Comparison of ENCODE assay signal across 1 cellular context in the genomic region with DNA sequence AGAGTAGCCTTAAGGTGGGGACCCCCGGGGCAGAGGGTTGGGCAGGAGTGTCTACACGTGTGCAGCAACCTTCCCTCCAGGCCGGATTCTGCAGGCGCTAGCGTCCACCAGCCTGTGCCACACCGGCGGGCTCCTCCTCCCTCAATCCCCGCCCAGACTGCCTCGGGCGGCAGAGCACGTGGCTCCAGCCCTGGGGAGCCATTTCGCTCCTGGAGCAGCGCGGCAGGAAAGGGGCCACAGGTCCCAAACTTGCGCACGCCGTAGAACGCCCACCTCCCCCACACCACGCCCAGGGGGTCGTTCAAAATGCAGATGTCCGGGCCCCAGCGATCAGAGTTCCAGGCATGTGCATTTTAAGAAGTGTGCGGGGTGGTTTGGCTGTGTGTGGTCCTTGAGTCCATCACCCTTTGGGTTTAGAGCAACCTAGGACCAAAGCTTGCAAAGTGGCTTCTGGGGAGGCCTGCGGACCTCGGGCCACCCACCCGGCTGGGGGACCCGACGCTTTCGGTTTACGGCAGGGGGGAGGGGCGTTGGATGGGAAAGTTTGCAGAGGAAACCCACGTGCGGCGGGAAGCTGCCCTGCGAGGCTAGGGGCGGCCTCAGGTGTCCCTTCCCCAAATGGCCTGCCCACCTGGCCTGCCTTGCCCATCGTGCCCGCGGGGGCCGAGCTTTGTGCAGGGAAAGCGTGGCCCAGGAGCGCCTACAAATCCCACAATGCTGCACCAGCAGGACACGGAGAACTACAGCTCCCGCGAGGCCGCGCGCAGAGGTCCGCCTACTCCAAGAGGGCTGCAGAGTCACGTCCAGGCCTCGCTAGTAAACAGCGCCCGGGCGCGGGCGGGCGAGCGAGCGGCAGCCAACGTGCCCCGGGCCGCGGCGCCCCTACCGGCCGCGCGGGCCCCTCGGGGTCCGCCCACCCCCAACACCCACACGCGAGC.
TF ChIP-seq lines count a peak whose summit lies in the region.

No MANE protein-coding gene starts in this region.

TF ChIP-seq in WTC11, 78 proteins besides CTCF, POLR2A, EP300 and RAD21 (continued from another document and continues in another):
- TF ChIP-seq ZNF671 (CRISPR knock-in tag; IDR thresholded peaks at IDR 0.05) (peak; percentile 33; the same call in 1 of the 2 replicates), ZNF512 (CRISPR knock-in tag; IDR thresholded peaks at IDR 0.05; ENCODE audit: borderline replicate concordance) (no peak), ELF4 (CRISPR knock-in tag; IDR thresholded peaks at IDR 0.05; ENCODE audit: low read depth) (0 out of 2 replicates have a peak, but pooled peaks have one; percentile 69), FOXP1 (CRISPR knock-in tag; IDR thresholded peaks at IDR 0.05; ENCODE audit: borderline replicate concordance) (no peak; the same call in 1 of the 2 replicates), JAZF1 (CRISPR knock-in tag; IDR thresholded peaks at IDR 0.05) (no peak), STAT6 (CRISPR knock-in tag; conservative IDR thresholded peaks at IDR 0.05; ENCODE audit: low read depth) (no peak), RORB (CRISPR knock-in tag; IDR thresholded peaks at IDR 0.05) (no peak), CREB1 (CRISPR knock-in tag; IDR thresholded peaks at IDR 0.05) (peak; percentile 57; the same call in 1 of the 2 replicates), OVOL2 (CRISPR knock-in tag; IDR thresholded peaks at IDR 0.05; ENCODE audit: borderline replicate concordance) (no peak), TEAD4 (CRISPR knock-in tag; IDR thresholded peaks at IDR 0.05) (no peak), NFYB (CRISPR knock-in tag; conservative IDR thresholded peaks at IDR 0.05; ENCODE audit: low read depth) (no peak; the same call in 1 of the 2 replicates), SMAD3 (CRISPR knock-in tag; IDR thresholded peaks at IDR 0.05; ENCODE audit: borderline replicate concordance) (peak; percentile 85), FOXP4 (CRISPR knock-in tag; IDR thresholded peaks at IDR 0.05) (peak; percentile 87), NR2C2 (CRISPR knock-in tag; IDR thresholded peaks at IDR 0.05) (no peak), SP1 (CRISPR knock-in tag; conservative IDR thresholded peaks at IDR 0.05) (no peak; the same call in none of the 2 replicates), MYBL2 (CRISPR knock-in tag; IDR thresholded peaks at IDR 0.05) (no peak; the same call in 1 of the 2 replicates), ATF1 (CRISPR knock-in tag; IDR thresholded peaks at IDR 0.05) (peak; percentile 85; the same call in 1 of the 2 replicates), GTF2I (CRISPR knock-in tag; conservative IDR thresholded peaks at IDR 0.05) (no peak; the same call in 1 of the 2 replicates), ZNF317 (CRISPR knock-in tag; IDR thresholded peaks at IDR 0.05; ENCODE audit: borderline replicate concordance, low read depth) (peak; percentile 48; the same call in 1 of the 2 replicates), ZNF423 (CRISPR knock-in tag; IDR thresholded peaks at IDR 0.05) (peak; percentile 81), TP53 (CRISPR knock-in tag; IDR thresholded peaks at IDR 0.05) (peak; percentile 86; the same call in 1 of the 2 replicates), MXD4 (CRISPR knock-in tag; IDR thresholded peaks at IDR 0.05; ENCODE audit: borderline replicate concordance) (no peak), PREB (CRISPR knock-in tag; IDR thresholded peaks at IDR 0.05; ENCODE audit: borderline replicate concordance) (no peak), AFF4 (CRISPR knock-in tag; IDR thresholded peaks at IDR 0.05; ENCODE audit: borderline replicate concordance) (no peak), KAT7 (CRISPR knock-in tag; IDR thresholded peaks at IDR 0.05; ENCODE audit: borderline replicate concordance) (no peak), ZSCAN18 (CRISPR knock-in tag; IDR thresholded peaks at IDR 0.05) (0 out of 2 replicates have a peak, but pooled peaks have one; percentile 8), EMX1 (CRISPR knock-in tag; IDR thresholded peaks at IDR 0.05) (peak; percentile 48; the same call in 1 of the 2 replicates), SOX15 (CRISPR knock-in tag; IDR thresholded peaks at IDR 0.05) (no peak), E2F1 (CRISPR knock-in tag; IDR thresholded peaks at IDR 0.05) (0 out of 2 replicates have a peak, but pooled peaks have one; percentile 25), ZNF232 (CRISPR knock-in tag; IDR thresholded peaks at IDR 0.05) (peak; percentile 86; the same call in 1 of the 2 replicates), ZBTB43 (CRISPR knock-in tag; IDR thresholded peaks at IDR 0.05) (peak; percentile 68)
- TF ChIP-seq, protein P1, sequence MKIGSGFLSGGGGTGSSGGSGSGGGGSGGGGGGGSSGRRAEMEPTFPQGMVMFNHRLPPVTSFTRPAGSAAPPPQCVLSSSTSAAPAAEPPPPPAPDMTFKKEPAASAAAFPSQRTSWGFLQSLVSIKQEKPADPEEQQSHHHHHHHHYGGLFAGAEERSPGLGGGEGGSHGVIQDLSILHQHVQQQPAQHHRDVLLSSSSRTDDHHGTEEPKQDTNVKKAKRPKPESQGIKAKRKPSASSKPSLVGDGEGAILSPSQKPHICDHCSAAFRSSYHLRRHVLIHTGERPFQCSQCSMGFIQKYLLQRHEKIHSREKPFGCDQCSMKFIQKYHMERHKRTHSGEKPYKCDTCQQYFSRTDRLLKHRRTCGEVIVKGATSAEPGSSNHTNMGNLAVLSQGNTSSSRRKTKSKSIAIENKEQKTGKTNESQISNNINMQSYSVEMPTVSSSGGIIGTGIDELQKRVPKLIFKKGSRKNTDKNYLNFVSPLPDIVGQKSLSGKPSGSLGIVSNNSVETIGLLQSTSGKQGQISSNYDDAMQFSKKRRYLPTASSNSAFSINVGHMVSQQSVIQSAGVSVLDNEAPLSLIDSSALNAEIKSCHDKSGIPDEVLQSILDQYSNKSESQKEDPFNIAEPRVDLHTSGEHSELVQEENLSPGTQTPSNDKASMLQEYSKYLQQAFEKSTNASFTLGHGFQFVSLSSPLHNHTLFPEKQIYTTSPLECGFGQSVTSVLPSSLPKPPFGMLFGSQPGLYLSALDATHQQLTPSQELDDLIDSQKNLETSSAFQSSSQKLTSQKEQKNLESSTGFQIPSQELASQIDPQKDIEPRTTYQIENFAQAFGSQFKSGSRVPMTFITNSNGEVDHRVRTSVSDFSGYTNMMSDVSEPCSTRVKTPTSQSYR (CRISPR knock-in tag; IDR thresholded peaks at IDR 0.05): no peak
- TF ChIP-seq, protein P2, sequence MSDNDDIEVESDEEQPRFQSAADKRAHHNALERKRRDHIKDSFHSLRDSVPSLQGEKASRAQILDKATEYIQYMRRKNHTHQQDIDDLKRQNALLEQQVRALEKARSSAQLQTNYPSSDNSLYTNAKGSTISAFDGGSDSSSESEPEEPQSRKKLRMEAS (CRISPR knock-in tag; IDR thresholded peaks at IDR 0.05): peak; percentile 100
